Comparison of ENCODE assay signal across 1 cellular context in genomic region chr3:45817788-45818523, GRCh38.
TF ChIP-seq lines count a peak whose summit lies in the region.

No MANE protein-coding gene starts in this region.

TF ChIP-seq in K562, 482 proteins besides CTCF, POLR2A, EP300 and RAD21 (continued from another document):
- TF ChIP-seq USF2 (CRISPR knock-in tag; IDR thresholded peaks at IDR 0.05) (0 out of 2 replicates have a peak, but pooled peaks have one; percentile 6), KLF13 (tag; IDR thresholded peaks at IDR 0.05; ENCODE audit: borderline replicate concordance, low read depth) (no peak), ZMIZ1 (IDR thresholded peaks at IDR 0.05; ENCODE audit: low read depth in 2 of 2, low read length in 2 of 2) (no peak), ZNF780A (CRISPR knock-in tag; IDR thresholded peaks at IDR 0.05) (no peak), PRMT5 (CRISPR knock-in tag; IDR thresholded peaks at IDR 0.05) (no peak), ZNF785 (CRISPR knock-in tag; IDR thresholded peaks at IDR 0.05) (no peak), NCOA6 (IDR thresholded peaks at IDR 0.05) (no peak), SMARCE1 (IDR thresholded peaks at IDR 0.05) (no peak), RFX5 (IDR thresholded peaks at IDR 0.05; ENCODE audit: low read depth, low read length) (no peak)
TF ChIP-seq in K562: peak in this region for 4.
